19 cellular contexts compared by ENCODE assay signal in the genomic region with DNA sequence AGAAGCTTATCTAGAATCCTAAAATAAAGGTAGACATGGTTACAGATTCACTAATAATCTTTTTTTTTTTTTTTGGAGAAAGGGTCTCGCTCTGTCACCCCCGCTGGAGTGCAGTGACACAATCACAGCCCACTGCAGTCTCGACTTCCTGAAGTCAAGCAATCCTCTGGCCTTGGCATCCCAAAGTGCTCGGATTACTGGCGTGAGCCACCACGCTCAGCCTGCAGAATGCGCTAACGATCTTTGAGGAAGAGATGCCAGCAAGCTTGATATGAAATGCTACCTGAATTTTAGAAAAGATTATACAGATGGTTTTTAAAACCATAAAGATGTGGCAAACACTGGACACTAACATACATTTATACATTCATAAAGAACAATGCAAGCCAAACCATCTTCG.
"Had no signal": no experiment of that assay in that cellular context is flagged by ENCODE, and none has a peak within 500 bp of the region (broad histone marks: within the 10 kb centered on the region; RNA-seq: fewer than 3 reads in every experiment).

No MANE protein-coding gene starts in this region.

- H3K27me3 Mint-ChIP-seq: activated B cell treated with CpG ODN at 0.5 μM for 24 hours, naive B cell had no signal

- H3K9me3 ChIP-seq: adrenal gland, gastroesophageal sphincter, pancreas, suprapubic skin, upper lobe of left lung had no signal

- FAIRE-seq: pancreas, small intestine, TTC549 had no signal

- H3K4me3 Mint-ChIP-seq: activated B cell treated with CpG ODN at 0.5 μM for 24 hours; activated CD8-positive, alpha-beta T cell treated with anti-CD3 and anti-CD28 coated beads, Interleukin-2, amount 10 ng/mL, durations not matched to agents 7 days and 5 days; activated T-helper 1 cell treated with anti-CD3 and anti-CD28 coated beads, Interleukin-12 subunit alpha, Interleukin-12 subunit beta, Interleukin-2, Interleukin-4 antibody, amounts not matched to agents 30 ng/mL and 10 ng/mL and 1 ng/mL, durations not matched to agents 14 hours and 24 hours and 36 hours; endodermal cell had no signal

- DNase-seq: activated B cell treated with CpG ODN at 0.5 μM for 24 hours; activated CD4-positive, alpha-beta T cell treated with anti-CD3 and anti-CD28 coated beads for 48 hours; activated CD8-positive, alpha-beta T cell treated with anti-CD3 and anti-CD28 coated beads, Interleukin-2, amount 10 ng/mL, durations not matched to agents 7 days and 5 days; activated naive CD4-positive, alpha-beta T cell treated with Interleukin-2 at 50 U/mL for 16 hours; endodermal cell; islet precursor cell; midbrain; naive B cell; pancreas; retina; stimulated activated CD4-positive, alpha-beta T cell treated with anti-CD3 and anti-CD28 coated beads, Interleukin-4, amount 100 ng/mL, for 24 hours; stimulated activated naive CD4-positive, alpha-beta T cell; upper lobe of left lung had no signal

- H3K27me3 ChIP-seq: adrenal gland, gastroesophageal sphincter, pancreas, suprapubic skin, upper lobe of left lung had no signal

- ATAC-seq: activated CD8-positive, alpha-beta T cell treated with anti-CD3 and anti-CD28 coated beads, Interleukin-2, amount 10 ng/mL, durations not matched to agents 7 days and 5 days; gastroesophageal sphincter; pancreas had no signal

- H3K4me3 ChIP-seq: adrenal gland, gastroesophageal sphincter, pancreas, suprapubic skin, upper lobe of left lung had no signal

- H3K27ac Mint-ChIP-seq: activated B cell treated with CpG ODN at 0.5 μM for 24 hours; activated CD8-positive, alpha-beta T cell treated with anti-CD3 and anti-CD28 coated beads, Interleukin-2, amount 10 ng/mL, durations not matched to agents 7 days and 5 days; activated T-helper 1 cell treated with anti-CD3 and anti-CD28 coated beads, Interleukin-12 subunit alpha, Interleukin-12 subunit beta, Interleukin-2, Interleukin-4 antibody, amounts not matched to agents 30 ng/mL and 10 ng/mL and 1 ng/mL, durations not matched to agents 14 hours and 24 hours and 36 hours; endodermal cell had no signal

- H3K9me3 Mint-ChIP-seq: activated B cell treated with CpG ODN at 0.5 μM for 24 hours; activated T-helper 1 cell treated with anti-CD3 and anti-CD28 coated beads, Interleukin-12 subunit alpha, Interleukin-12 subunit beta, Interleukin-2, Interleukin-4 antibody, amounts not matched to agents 30 ng/mL and 10 ng/mL and 1 ng/mL, durations not matched to agents 14 hours and 24 hours and 36 hours; endodermal cell; naive B cell had no signal

- H3K27ac ChIP-seq: gastroesophageal sphincter, suprapubic skin, upper lobe of left lung had no signal
